In genomic region chr2:176123483-176123843, GRCh38 we compare ENCODE assay signal across 12 cellular contexts. TPM values are rescaled to one million over a fixed set of nuclear protein-coding genes. Genes with fewer than 3 reads are reported as not detected.
DNase-seq lines count a peak whose midpoint lies in the region; ATAC-seq, FAIRE-seq and TF ChIP-seq lines count a peak whose summit lies in the region.
"Had no signal": no experiment of that assay in that cellular context is flagged by ENCODE, and none has a peak within 500 bp of the region (broad histone marks: within the 10 kb centered on the region; RNA-seq: fewer than 3 reads in every experiment).

No MANE protein-coding gene starts in this region.

- H3K9me3 Mint-ChIP-seq in naive thymus-derived CD4-positive, alpha-beta T cell = peaks cover 0 to 19% (median 5%) of the 10 kb centered on the region in 11 donors

- BruUV-seq in K562 (replicated peaks; lab: Mats Ljungman, UMichigan) = no TSS peak

- no peaks in the 10 kb centered on the region for H3K79me2 ChIP-seq in K562 (ENCODE audit: control insufficient read depth, insufficient read depth, low read length)

- H3K27me3 Mint-ChIP-seq in naive thymus-derived CD4-positive, alpha-beta T cell = peaks cover 77 to 90% (median 82%) of the 10 kb centered on the region in 5 donors

- TF ChIP-seq RAD21 in K562 (CRISPR knock-in tag; conservative IDR thresholded peaks at IDR 0.05 in 1 of 2, IDR thresholded peaks at IDR 0.05 in 1 of 2) = no peak

- H3K4me3 ChIP-seq in right atrium auricular region = peak overlapping the region; percentile 29 to 52
- no peak overlapping the region for H3K4me3 ChIP-seq in K562
- no peak overlapping the region for H3K4me3 ChIP-seq in naive thymus-derived CD4-positive, alpha-beta T cell (ENCODE audit: low read length)
- H3K4me3 ChIP-seq in uterus = peak overlapping the region; percentile 51 to 78

- H3K27me3 ChIP-seq in right atrium auricular region = peaks cover 58 to 77% of the 10 kb centered on the region in 2 donors
- peaks cover 69 to 71% of the 10 kb centered on the region in 2 experiments for H3K27me3 ChIP-seq in K562 (ENCODE audit: control insufficient read depth in 2 of 2, insufficient read depth in 2 of 2, low read length in 2 of 2)
- peaks cover 33 to 81% of the 10 kb centered on the region in 2 donors for H3K27me3 ChIP-seq in naive thymus-derived CD4-positive, alpha-beta T cell (ENCODE audit: control insufficient read depth in 2 of 2, insufficient read depth in 2 of 2, low read length in 2 of 2)
- H3K27me3 ChIP-seq in uterus = no peaks in the 10 kb centered on the region

- 14% methylated on average over 15 of the region's 16 CpGs for WGBS in K562 (ENCODE audit: insufficient coverage, low coverage, missing lambda C conversion rate)

- no peak for ATAC-seq in Right ventricle myocardium inferior
- ATAC-seq in K562 = no peak
- no peak for ATAC-seq in naive thymus-derived CD4-positive, alpha-beta T cell
- no peak for ATAC-seq in HG03159 (IDR thresholded peaks at IDR 0.05; ENCODE audit: unreplicated experiment)

- no peak for TF ChIP-seq CTCF in right atrium auricular region (IDR thresholded peaks at IDR 0.05)
- TF ChIP-seq CTCF in K562 (IDR thresholded peaks at IDR 0.05 in 2 of 3, conservative IDR thresholded peaks at IDR 0.05 in 1 of 3; ENCODE audit: insufficient read depth in 2 of 3, low read depth in 1 of 3, low read length in 3 of 3) = no peak
- TF ChIP-seq CTCF in uterus (IDR thresholded peaks at IDR 0.05) = no peak
- TF ChIP-seq CTCF in GM10266 (IDR thresholded peaks at IDR 0.05; ENCODE audit: control insufficient read depth, insufficient read depth, low read depth, missing control alignments) = no peak

- H2AFZ ChIP-seq in K562 (ENCODE audit: low read depth, low read length) = no peak overlapping the region

- peak overlapping the region in 1 of 9 donors; percentile 86 for H3K27ac Mint-ChIP-seq in naive thymus-derived CD4-positive, alpha-beta T cell

- H3K4me1 ChIP-seq in right atrium auricular region (peaks cover 0 to 21% of the 10 kb centered on the region in 2 donors), K562 (replicated peaks in 1 of 2; ENCODE audit: control insufficient read depth in 2 of 2, insufficient read depth in 2 of 2, low read length in 2 of 2) (peaks cover 0 to 19% of the 10 kb centered on the region in 2 experiments; a peak in 2 of 5 replicates), uterus (no peaks in the 10 kb centered on the region)
- peaks cover 0 to 15% of the 10 kb centered on the region in 2 donors for H3K4me1 ChIP-seq in naive thymus-derived CD4-positive, alpha-beta T cell (ENCODE audit: control insufficient read depth in 2 of 2, insufficient read depth in 2 of 2, low read length in 2 of 2)

- no peak for TF ChIP-seq POLR2A in K562 (conservative IDR thresholded peaks at IDR 0.05)
- TF ChIP-seq POLR2A in uterus (IDR thresholded peaks at IDR 0.05) = no peak

- H3K4me1 Mint-ChIP-seq in naive thymus-derived CD4-positive, alpha-beta T cell = peaks cover 8 to 38% (median 20%) of the 10 kb centered on the region in 7 donors

- POLR2A ChIA-PET in K562 (lab: Yijun Ruan, JAX) = no interaction called here
- POLR2A ChIA-PET in naive thymus-derived CD4-positive, alpha-beta T cell (lab: Charles Lee) = no interaction called here

- H3K9me3 ChIP-seq in right atrium auricular region (peaks cover 0 to 4% of the 10 kb centered on the region in 2 donors), K562 (replicated peaks; ENCODE audit: control insufficient read depth, insufficient read depth, low read depth, low read length) (no peaks in the 10 kb centered on the region), uterus (no peaks in the 10 kb centered on the region)
- no peaks in the 10 kb centered on the region for H3K9me3 ChIP-seq in naive thymus-derived CD4-positive, alpha-beta T cell (ENCODE audit: control insufficient read depth in 2 of 3, low read length in 3 of 3)

- no peaks in the 10 kb centered on the region for H3K9me1 ChIP-seq in K562 (ENCODE audit: control insufficient read depth, insufficient read depth, low read length)

- peak overlapping the region; percentile 26 to 75 (median 58) for H3K4me3 Mint-ChIP-seq in naive thymus-derived CD4-positive, alpha-beta T cell

- H3K9ac ChIP-seq in K562 (ENCODE audit: insufficient read depth in 1 of 2, low read depth in 2 of 2, low read length in 2 of 2) = no peak overlapping the region

- in situ Hi-C loops in K562 (cut with MboI) = no loop called here

- H3K27ac ChIP-seq in right atrium auricular region (no peak overlapping the region), K562 (ENCODE audit: extremely low read depth, low read depth, low read length) (no peak overlapping the region), uterus (peak overlapping the region; percentile 98 to 99)
- no peak overlapping the region for H3K27ac ChIP-seq in naive thymus-derived CD4-positive, alpha-beta T cell (ENCODE audit: low read depth, low read length)
- H3K27ac ChIP-seq: dorsolateral prefrontal cortex had no signal

- DNase-seq in right atrium auricular region (ENCODE audit: low spot score) = no peak
- DNase-seq in Right ventricle myocardium inferior (ENCODE audit: missing footprints) = no peak
- no peak for DNase-seq in K562 (ENCODE audit: extremely low read depth in 1 of 4, low spot score in 3 of 4)
- no peak for DNase-seq in naive thymus-derived CD4-positive, alpha-beta T cell
- DNase-seq in uterus = no peak
- no peak for DNase-seq in GM10266 (ENCODE audit: extremely low spot score)
- no peak for DNase-seq in AG20443 (ENCODE audit: low spot score)
- DNase-seq: dorsolateral prefrontal cortex, NCI-H526 treated with DMSO at 0.1 percent for 48 hours, small intestine had no signal

- TF ChIP-seq EP300 in K562 (IDR thresholded peaks at IDR 0.05; ENCODE audit: low read length) = no peak

- H3K4me2 ChIP-seq in K562 (ENCODE audit: insufficient read depth, low read length) = no peak overlapping the region

- H3K36me3 ChIP-seq in right atrium auricular region (no peaks in the 10 kb centered on the region), K562 (ENCODE audit: control insufficient read depth, insufficient read depth, low read length) (no peaks in the 10 kb centered on the region), uterus (no peaks in the 10 kb centered on the region)
- H3K36me3 ChIP-seq in naive thymus-derived CD4-positive, alpha-beta T cell (ENCODE audit: control insufficient read depth in 2 of 3, insufficient read depth in 3 of 3, low read length in 3 of 3) = no peaks in the 10 kb centered on the region

- 0 out of 2 replicates have a peak, but pooled peaks cover 6% of the 10 kb centered on the region for H4K20me1 ChIP-seq in K562 (replicated peaks; ENCODE audit: control insufficient read depth, insufficient read depth, low read length)

- FAIRE-seq in K562 (lab: Jason Lieb, UNC) = no peak
- FAIRE-seq: small intestine had no signal

- CTCF ChIA-PET in K562 (lab: Yijun Ruan, JAX; ENCODE audit: low intra/inter-chr PET ratio) = interaction anchor here (1.1 kb wide), 1 partner anchor 1024 kb away, joined by 3 read pairs; no protein-coding TSS in a partner anchor
- CTCF ChIA-PET in naive thymus-derived CD4-positive, alpha-beta T cell (lab: Charles Lee) = no interaction called here

- peaks cover 0 to 4% (median under 1%) of the 10 kb centered on the region in 5 donors for H3K36me3 Mint-ChIP-seq in naive thymus-derived CD4-positive, alpha-beta T cell

- intact Hi-C loops in Right ventricle myocardium inferior (cut with DNase I) (no loop called here), K562 (cut with micrococcal nuclease) (no loop called here), uterus (cut with DNase I; ENCODE audit: low total_unique reads) (loop anchor here (10.0 kb wide), 2 partner anchors 691 to 1141 kb away; partner anchors contain the start of gene NFE2L2)
- intact Hi-C loops in naive thymus-derived CD4-positive, alpha-beta T cell (cut with micrococcal nuclease) = loop anchor here (1.0 to 10.0 kb wide), 4 partner anchors 8 to 1789 kb away; partner anchors contain the start of gene SP9 (in 1 of the 2)

RNA-seq across cellular contexts. Expression of gene HOXD9, which starts 0.9 kb away (rescaled TPM):
- total RNA-seq in right atrium auricular region = under 1 TPM in 1 of 2 donors, not detected in 1; 0.44 TPM
- total RNA-seq in Right ventricle myocardium inferior = not detected
- total RNA-seq in K562 (2011; cell fraction: chromatin; rRNA removed; ENCODE audit: low replicate concordance) = not detected in 2 replicates
- not detected in 2 replicates for total RNA-seq in K562 (2011; cell fraction: nucleolus; rRNA removed)
- total RNA-seq in K562 (2011; cell fraction: nucleoplasm; rRNA removed) = not detected in 2 replicates
- total RNA-seq in K562 (2014; rRNA removed) = not detected in 2 replicates
- not detected in 2 replicates for total RNA-seq in K562 (2014; rRNA removed; fragmentation: Illumina TruSeq; extraction: Trizol)
- total RNA-seq in K562 (2015; rRNA removed; fragmentation: Illumina TruSeq; extraction: Trizol) = not detected in 2 replicates
- not detected in 2 replicates for total RNA-seq in K562 (2021)
- not detected in 2 replicates for polyA plus RNA-seq in K562 (2011; rRNA removed)
- not detected in 2 replicates for polyA plus RNA-seq in K562 (2011; cell fraction: cytosol; rRNA removed)
- not detected in 2 replicates for polyA plus RNA-seq in K562 (2011; cell fraction: nucleus; rRNA removed)
- not detected in 2 replicates for polyA plus RNA-seq in K562 (2012)
- polyA plus RNA-seq in K562 (2014; fragmentation: Illumina TruSeq; extraction: Trizol) = not detected in 2 replicates
- polyA plus RNA-seq in K562 (2014; fragmentation: Nextera tagmentation; extraction: Ambion mirVana) = not detected
- polyA plus RNA-seq in K562 (2014; rRNA removed) = not detected in 2 replicates
- polyA minus RNA-seq in K562 (2011; rRNA and poly(A)+ RNA removed) = not detected in 2 replicates
- polyA minus RNA-seq in K562 (2011; cell fraction: cytosol; rRNA and poly(A)+ RNA removed) = not detected in 2 replicates
- polyA minus RNA-seq in K562 (2011; cell fraction: nucleus; rRNA and poly(A)+ RNA removed) = not detected in 2 replicates
- total RNA-seq in naive thymus-derived CD4-positive, alpha-beta T cell = not detected
- not detected for polyA plus RNA-seq in naive thymus-derived CD4-positive, alpha-beta T cell
- total RNA-seq in uterus = 10 to 100 TPM in 3 of 4 donors, 1 to 10 TPM in 1; 3.8 to 78.1 (median 46.4) TPM
- total RNA-seq: T-helper 2 cell treated with Interferon-gamma antibody and Interleukin-4, amounts not matched to agents 100 ng/mL and 5 ng/mL, for 36 hours had no signal

RNA-seq across cellular contexts. Expression of gene HOXD8, which starts 6.0 kb away (rescaled TPM):
- total RNA-seq in right atrium auricular region (1 to 10 TPM in 1 of 2 donors, under 1 TPM in 1; 0.55 to 1.1 TPM), Right ventricle myocardium inferior (0.16 TPM), K562 (2014; rRNA removed) (not detected in 2 replicates), K562 (2014; rRNA removed; fragmentation: Illumina TruSeq; extraction: Trizol) (0.15 TPM in 1 of 2 replicates, not detected in the other), K562 (2015; rRNA removed; fragmentation: Illumina TruSeq; extraction: Trizol) (not detected in 2 replicates), K562 (2021) (not detected in 2 replicates), uterus (10 to 100 TPM; 25.8 to 75.6 (median 48.0) TPM)
- total RNA-seq in K562 (2011; cell fraction: chromatin; rRNA removed; ENCODE audit: low replicate concordance) = not detected in 2 replicates
- not detected in 2 replicates for total RNA-seq in K562 (2011; cell fraction: nucleolus; rRNA removed)
- not detected in 2 replicates for total RNA-seq in K562 (2011; cell fraction: nucleoplasm; rRNA removed)
- polyA plus RNA-seq in K562 (2011; rRNA removed) (not detected in 2 replicates), K562 (2014; fragmentation: Illumina TruSeq; extraction: Trizol) (not detected in 2 replicates), K562 (2014; fragmentation: Nextera tagmentation; extraction: Ambion mirVana) (under 1 TPM in 1 of 2 experiments, not detected in 1; 0.04 TPM), K562 (2014; rRNA removed) (0.30 TPM in 1 of 2 replicates, not detected in the other)
- not detected in 2 replicates for polyA plus RNA-seq in K562 (2011; cell fraction: cytosol; rRNA removed)
- not detected in 2 replicates for polyA plus RNA-seq in K562 (2011; cell fraction: nucleus; rRNA removed)
- 0.57 TPM in 1 of 2 replicates, not detected in the other for polyA plus RNA-seq in K562 (2012)
- not detected in 2 replicates for polyA minus RNA-seq in K562 (2011; rRNA and poly(A)+ RNA removed)
- not detected in 2 replicates for polyA minus RNA-seq in K562 (2011; cell fraction: cytosol; rRNA and poly(A)+ RNA removed)
- 0.22 TPM in 1 of 2 replicates, not detected in the other for polyA minus RNA-seq in K562 (2011; cell fraction: nucleus; rRNA and poly(A)+ RNA removed)
- not detected for total RNA-seq in naive thymus-derived CD4-positive, alpha-beta T cell
- polyA plus RNA-seq in naive thymus-derived CD4-positive, alpha-beta T cell = not detected
- total RNA-seq: dorsolateral prefrontal cortex; T-helper 2 cell treated with Interferon-gamma antibody and Interleukin-4, amounts not matched to agents 100 ng/mL and 5 ng/mL, for 36 hours had no signal

RNA-seq across cellular contexts. Expression of gene HOXD10, which starts 6.9 kb away (rescaled TPM):
- total RNA-seq in right atrium auricular region (not detected), Right ventricle myocardium inferior (not detected), K562 (2014; rRNA removed) (not detected in 2 replicates), K562 (2014; rRNA removed; fragmentation: Illumina TruSeq; extraction: Trizol) (not detected in 2 replicates), K562 (2015; rRNA removed; fragmentation: Illumina TruSeq; extraction: Trizol) (not detected in 2 replicates), K562 (2021) (not detected in 2 replicates), uterus (10 to 100 TPM in 3 of 4 donors, 1 to 10 TPM in 1; 6.8 to 81.0 (median 53.6) TPM)
- not detected in 2 replicates for total RNA-seq in K562 (2011; cell fraction: chromatin; rRNA removed; ENCODE audit: low replicate concordance)
- total RNA-seq in K562 (2011; cell fraction: nucleolus; rRNA removed) = not detected in 2 replicates
- not detected in 2 replicates for total RNA-seq in K562 (2011; cell fraction: nucleoplasm; rRNA removed)
- polyA plus RNA-seq in K562 (2011; rRNA removed) (not detected in 2 replicates), K562 (2014; fragmentation: Illumina TruSeq; extraction: Trizol) (not detected in 2 replicates), K562 (2014; fragmentation: Nextera tagmentation; extraction: Ambion mirVana) (not detected), K562 (2014; rRNA removed) (not detected in 2 replicates)
- polyA plus RNA-seq in K562 (2011; cell fraction: cytosol; rRNA removed) = not detected in 2 replicates
- not detected in 2 replicates for polyA plus RNA-seq in K562 (2011; cell fraction: nucleus; rRNA removed)
- polyA plus RNA-seq in K562 (2012) = not detected in 2 replicates
- polyA minus RNA-seq in K562 (2011; rRNA and poly(A)+ RNA removed) = not detected in 2 replicates
- not detected in 2 replicates for polyA minus RNA-seq in K562 (2011; cell fraction: cytosol; rRNA and poly(A)+ RNA removed)
- polyA minus RNA-seq in K562 (2011; cell fraction: nucleus; rRNA and poly(A)+ RNA removed) = not detected in 2 replicates
- not detected for total RNA-seq in naive thymus-derived CD4-positive, alpha-beta T cell
- not detected for polyA plus RNA-seq in naive thymus-derived CD4-positive, alpha-beta T cell
- total RNA-seq: T-helper 2 cell treated with Interferon-gamma antibody and Interleukin-4, amounts not matched to agents 100 ng/mL and 5 ng/mL, for 36 hours had no signal

RNA-seq across cellular contexts. Expression of gene HOXD11, which starts 16.4 kb away (rescaled TPM):
- not detected for total RNA-seq in right atrium auricular region
- not detected for total RNA-seq in Right ventricle myocardium inferior
- not detected in 2 replicates for total RNA-seq in K562 (2011; cell fraction: chromatin; rRNA removed; ENCODE audit: low replicate concordance)
- not detected in 2 replicates for total RNA-seq in K562 (2011; cell fraction: nucleolus; rRNA removed)
- total RNA-seq in K562 (2011; cell fraction: nucleoplasm; rRNA removed) = not detected in 2 replicates
- total RNA-seq in K562 (2014; rRNA removed) = not detected in 2 replicates
- not detected in 2 replicates for total RNA-seq in K562 (2014; rRNA removed; fragmentation: Illumina TruSeq; extraction: Trizol)
- not detected in 2 replicates for total RNA-seq in K562 (2015; rRNA removed; fragmentation: Illumina TruSeq; extraction: Trizol)
- total RNA-seq in K562 (2021) = not detected in 2 replicates
- polyA plus RNA-seq in K562 (2011; rRNA removed) = not detected in 2 replicates
- polyA plus RNA-seq in K562 (2011; cell fraction: cytosol; rRNA removed) = not detected in 2 replicates
- not detected in 2 replicates for polyA plus RNA-seq in K562 (2011; cell fraction: nucleus; rRNA removed)
- polyA plus RNA-seq in K562 (2012) = not detected in 2 replicates
- polyA plus RNA-seq in K562 (2014; fragmentation: Illumina TruSeq; extraction: Trizol) = not detected in 2 replicates
- polyA plus RNA-seq in K562 (2014; fragmentation: Nextera tagmentation; extraction: Ambion mirVana) = not detected
- not detected in 2 replicates for polyA plus RNA-seq in K562 (2014; rRNA removed)
- polyA minus RNA-seq in K562 (2011; rRNA and poly(A)+ RNA removed) = not detected in 2 replicates
- polyA minus RNA-seq in K562 (2011; cell fraction: cytosol; rRNA and poly(A)+ RNA removed) = not detected in 2 replicates
- not detected in 2 replicates for polyA minus RNA-seq in K562 (2011; cell fraction: nucleus; rRNA and poly(A)+ RNA removed)
- not detected for total RNA-seq in naive thymus-derived CD4-positive, alpha-beta T cell
- polyA plus RNA-seq in naive thymus-derived CD4-positive, alpha-beta T cell = not detected
- 10 to 100 TPM in 1 of 4 donors, 1 to 10 TPM in 1, under 1 TPM in 1, not detected in 1; 0.88 to 34.6 (median 8.6) TPM for total RNA-seq in uterus
- total RNA-seq: dorsolateral prefrontal cortex; T-helper 2 cell treated with Interferon-gamma antibody and Interleukin-4, amounts not matched to agents 100 ng/mL and 5 ng/mL, for 36 hours had no signal
- polyA plus RNA-seq: small intestine had no signal

RNA-seq across cellular contexts. Expression of gene HOXD12, which starts 23.9 kb away (rescaled TPM):
- not detected for total RNA-seq in right atrium auricular region
- total RNA-seq in Right ventricle myocardium inferior = not detected
- not detected in 2 replicates for total RNA-seq in K562 (2011; cell fraction: chromatin; rRNA removed; ENCODE audit: low replicate concordance)
- not detected in 2 replicates for total RNA-seq in K562 (2011; cell fraction: nucleolus; rRNA removed)
- total RNA-seq in K562 (2011; cell fraction: nucleoplasm; rRNA removed) = not detected in 2 replicates
- not detected in 2 replicates for total RNA-seq in K562 (2014; rRNA removed)
- total RNA-seq in K562 (2014; rRNA removed; fragmentation: Illumina TruSeq; extraction: Trizol) = not detected in 2 replicates
- not detected in 2 replicates for total RNA-seq in K562 (2015; rRNA removed; fragmentation: Illumina TruSeq; extraction: Trizol)
- total RNA-seq in K562 (2021) = not detected in 2 replicates
- polyA plus RNA-seq in K562 (2011; rRNA removed) = not detected in 2 replicates
- polyA plus RNA-seq in K562 (2011; cell fraction: cytosol; rRNA removed) = not detected in 2 replicates
- polyA plus RNA-seq in K562 (2011; cell fraction: nucleus; rRNA removed) = not detected in 2 replicates
- polyA plus RNA-seq in K562 (2012) = not detected in 2 replicates
- polyA plus RNA-seq in K562 (2014; fragmentation: Illumina TruSeq; extraction: Trizol) = not detected in 2 replicates
- not detected for polyA plus RNA-seq in K562 (2014; fragmentation: Nextera tagmentation; extraction: Ambion mirVana)
- not detected in 2 replicates for polyA plus RNA-seq in K562 (2014; rRNA removed)
- polyA minus RNA-seq in K562 (2011; rRNA and poly(A)+ RNA removed) = not detected in 2 replicates
- polyA minus RNA-seq in K562 (2011; cell fraction: cytosol; rRNA and poly(A)+ RNA removed) = not detected in 2 replicates
- polyA minus RNA-seq in K562 (2011; cell fraction: nucleus; rRNA and poly(A)+ RNA removed) = not detected in 2 replicates
- not detected for total RNA-seq in naive thymus-derived CD4-positive, alpha-beta T cell
- not detected for polyA plus RNA-seq in naive thymus-derived CD4-positive, alpha-beta T cell
- total RNA-seq in uterus = under 1 TPM in 1 of 4 donors, not detected in 3; 0.76 TPM
- total RNA-seq: dorsolateral prefrontal cortex; T-helper 2 cell treated with Interferon-gamma antibody and Interleukin-4, amounts not matched to agents 100 ng/mL and 5 ng/mL, for 36 hours had no signal
- polyA plus RNA-seq: small intestine had no signal

Comparison
In these comparisons a context has a peak if more than half of its experiments do, and no peak if none do; other contexts are left out.
1. H3K27ac ChIP-seq: peak in uterus (2 of 2); none in right atrium auricular region (0 of 2), K562 (single experiment) and naive thymus-derived CD4-positive, alpha-beta T cell (single experiment).
2. H3K4me3 ChIP-seq: peak in right atrium auricular region (2 of 2) and uterus (2 of 2); none in K562 (single experiment) and naive thymus-derived CD4-positive, alpha-beta T cell (single experiment).
3. RNA of gene HOXD8, which starts 6.0 kb away (total RNA-seq): 25.8 to 75.6 TPM in uterus; 0.55 to 1.1 TPM in right atrium auricular region, 0.16 TPM in Right ventricle myocardium inferior (single experiment), 0.15 TPM in K562 and not detected in naive thymus-derived CD4-positive, alpha-beta T cell; every median in the first group is over 10 times any median in the second.
4. intact Hi-C loops: an anchor here in naive thymus-derived CD4-positive, alpha-beta T cell (1.0 to 10.0 kb wide) and uterus (10.0 kb wide); none called in Right ventricle myocardium inferior and K562.